In the genomic region with DNA sequence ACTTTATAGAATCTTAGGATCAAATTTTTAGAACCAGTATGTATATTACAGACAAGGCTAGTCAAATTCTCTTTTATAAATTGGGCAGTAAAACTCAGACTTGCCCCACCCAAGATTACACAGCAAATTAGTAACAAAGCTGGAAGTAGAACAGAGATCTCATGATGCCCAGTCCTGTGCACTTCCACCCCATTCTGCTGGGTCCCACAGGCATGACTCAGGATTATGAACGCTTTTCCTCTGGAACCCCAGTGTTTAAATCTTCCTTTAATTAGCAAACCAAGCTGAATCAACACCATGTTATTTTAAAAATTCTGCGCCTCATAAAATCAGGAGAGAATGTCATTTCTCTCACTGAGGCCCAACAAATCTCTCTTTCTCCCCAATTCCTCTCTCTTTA, we compare ENCODE assay signal across 26 cellular contexts. TPM values are rescaled to one million over a fixed set of nuclear protein-coding genes. Genes with fewer than 3 reads are reported as not detected.
DNase-seq lines count a peak whose midpoint lies in the region; ATAC-seq, FAIRE-seq and TF ChIP-seq lines count a peak whose summit lies in the region.
"Had no signal": no experiment of that assay in that cellular context is flagged by ENCODE, and none has a peak within 500 bp of the region (broad histone marks: within the 10 kb centered on the region; RNA-seq: fewer than 3 reads in every experiment).

No MANE protein-coding gene starts in this region.

- H3K9me1 ChIP-seq in endothelial cell of umbilical vein (replicated peaks; ENCODE audit: control insufficient read depth, extremely low read depth, insufficient read depth, low read length) = no peaks in the 10 kb centered on the region

- H2AFZ ChIP-seq in endothelial cell of umbilical vein (ENCODE audit: low read depth, low read length) = peak overlapping the region; percentile 33

- no peak overlapping the region for H3K9ac ChIP-seq in endothelial cell of umbilical vein (replicated peaks; ENCODE audit: extremely low read depth, insufficient read depth, low read length)
- H3K9ac ChIP-seq: SK-N-SH had no signal

- H4K20me1 ChIP-seq in endothelial cell of umbilical vein (replicated peaks; ENCODE audit: control insufficient read depth, extremely low read depth, insufficient read depth, low read length) = no peaks in the 10 kb centered on the region

- peak overlapping the region; percentile 84 for H3K27ac Mint-ChIP-seq in HFFc6
- H3K27ac Mint-ChIP-seq: CD14-positive monocyte, nephron had no signal

- H3K27me3 Mint-ChIP-seq in HFFc6 (ENCODE audit: insufficient read depth) = no peaks in the 10 kb centered on the region

- no peak for TF ChIP-seq POLR2A in endothelial cell of umbilical vein (IDR thresholded peaks at IDR 0.05; ENCODE audit: low read depth, low read length)

- H3K4me3 ChIP-seq in AG10803 (ENCODE audit: low read length) (no peak overlapping the region), endothelial cell of umbilical vein (replicated peaks in 1 of 3; ENCODE audit: insufficient read depth in 1 of 3, low read depth in 1 of 3, low read length in 3 of 3) (no peak overlapping the region)
- H3K4me3 ChIP-seq: cardiac muscle cell, left lung, Peyer's patch had no signal

- peak; percentile 60 for DNase-seq in AG10803 (ENCODE audit: low read depth)
- DNase-seq in HFFc6 = peak; percentile 37
- DNase-seq in endothelial cell of umbilical vein (ENCODE audit: low read depth, low spot score) = no peak
- no peak for DNase-seq in left colon
- no peak for DNase-seq in NCI-H1417 (lab: John Stamatoyannopoulos, UW)
- DNase-seq in epidermal melanocyte (ENCODE audit: insufficient read length, low spot score) = no peak
- DNase-seq in NCI-H2196 (lab: John Stamatoyannopoulos, UW; ENCODE audit: unreplicated experiment) = no peak
- DNase-seq: ACHN; activated effector memory CD4-positive, alpha-beta T cell treated with Interleukin-2 at 50 U/mL for 16 hours; dermis blood vessel endothelial cell; left lung; midbrain; NCI-H1048; NCI-H2029; NCI-H446 treated with DMSO at 0.1 percent for 48 hours; Peyer's patch; SK-N-SH; small intestine; WERI-Rb-1 had no signal

- no peak overlapping the region for H3K4me2 ChIP-seq in endothelial cell of umbilical vein (ENCODE audit: insufficient read depth, low read length)
- H3K4me2 ChIP-seq: SK-N-SH had no signal

- H3K4me1 Mint-ChIP-seq in HFFc6 (ENCODE audit: low read depth) = peaks cover 64% of the 10 kb centered on the region
- H3K4me1 Mint-ChIP-seq: CD14-positive monocyte had no signal

- H3K4me1 ChIP-seq in endothelial cell of umbilical vein (ENCODE audit: control insufficient read depth, extremely low read depth, insufficient read depth, low read length) = peaks cover 16% of the 10 kb centered on the region
- H3K4me1 ChIP-seq: left lung, Peyer's patch had no signal

- no peak for FAIRE-seq in endothelial cell of umbilical vein (lab: Jason Lieb, UNC)
- FAIRE-seq: GM19239, HTR-8/SVneo, small intestine had no signal

- H3K79me2 ChIP-seq in endothelial cell of umbilical vein (ENCODE audit: control insufficient read depth, insufficient read depth, low read length) = no peaks in the 10 kb centered on the region

- dilution Hi-C loops in endothelial cell of umbilical vein (cut with MboI; ENCODE audit: extremely low pct_ligation_motif_present, low sequenced_read_pairs) = no loop called here

- no peak overlapping the region for H3K27ac ChIP-seq in endothelial cell of umbilical vein (ENCODE audit: insufficient read depth, low read depth, low read length)
- H3K27ac ChIP-seq: cardiac muscle cell, left lung, Peyer's patch, WERI-Rb-1 had no signal

- no peaks in the 10 kb centered on the region for H3K36me3 ChIP-seq in endothelial cell of umbilical vein (ENCODE audit: control insufficient read depth in 2 of 2, extremely low read depth in 1 of 2, insufficient read depth in 2 of 2, low read length in 2 of 2)
- H3K36me3 ChIP-seq: cardiac muscle cell, left lung, Peyer's patch, WERI-Rb-1 had no signal

- no peaks in the 10 kb centered on the region for H3K9me3 Mint-ChIP-seq in HFFc6
- H3K9me3 Mint-ChIP-seq: nephron had no signal

- peak; percentile 45 for ATAC-seq in left colon
- no peak for ATAC-seq in HG03571 (IDR thresholded peaks at IDR 0.05; ENCODE audit: unreplicated experiment)
- ATAC-seq: left lung had no signal

- peak overlapping the region; percentile 21; the same call in 1 of the 2 replicates for H3K4me3 Mint-ChIP-seq in HFFc6
- H3K4me3 Mint-ChIP-seq: CD14-positive monocyte, nephron had no signal

- BruUV-seq in endothelial cell of umbilical vein (replicated peaks; lab: Mats Ljungman, UMichigan) = no TSS peak

- no peaks in the 10 kb centered on the region for H3K36me3 Mint-ChIP-seq in HFFc6 (ENCODE audit: low read depth)
- H3K36me3 Mint-ChIP-seq: CD14-positive monocyte had no signal

- H3K9me3 ChIP-seq in endothelial cell of umbilical vein (replicated peaks; ENCODE audit: control insufficient read depth, insufficient read depth, low read length) = no peaks in the 10 kb centered on the region
- H3K9me3 ChIP-seq: left lung, Peyer's patch, SK-N-SH had no signal

- POLR2A ChIA-PET in endothelial cell of umbilical vein (lab: Charles Lee) = no interaction called here

- no peak for TF ChIP-seq CTCF in AG10803 (conservative IDR thresholded peaks at IDR 0.05; ENCODE audit: low read length)
- TF ChIP-seq CTCF in HFFc6 (IDR thresholded peaks at IDR 0.05) = no peak
- no peak for TF ChIP-seq CTCF in endothelial cell of umbilical vein (IDR thresholded peaks at IDR 0.05; ENCODE audit: extremely low read depth in 1 of 2, insufficient read depth in 1 of 2, low read depth in 1 of 2, low read length in 2 of 2)

- no peaks in the 10 kb centered on the region for H3K27me3 ChIP-seq in endothelial cell of umbilical vein (ENCODE audit: control insufficient read depth in 2 of 2, insufficient read depth in 2 of 2, low read length in 2 of 2)
- H3K27me3 ChIP-seq: cardiac muscle cell, Peyer's patch had no signal

- CTCF ChIA-PET in endothelial cell of umbilical vein (lab: Charles Lee) = no interaction called here

- intact Hi-C loops in endothelial cell of umbilical vein (cut with micrococcal nuclease) (loop anchor here (2.0 kb wide), 1 partner anchor 128 kb away; no protein-coding TSS in a partner anchor), left colon (cut with DNase I, micrococcal nuclease) (no loop called here)

TF ChIP-seq in endothelial cell of umbilical vein, 7 proteins besides CTCF, POLR2A, EP300 and RAD21:
- TF ChIP-seq EZH2 (IDR thresholded peaks at IDR 0.05; ENCODE audit: borderline replicate concordance, low read depth, low read length, severe bottlenecking) (no peak), JUN (IDR thresholded peaks at IDR 0.05; ENCODE audit: borderline replicate concordance, insufficient read depth, insufficient read length, low read depth) (no peak), POLR2AphosphoS5 (IDR thresholded peaks at IDR 0.05; ENCODE audit: insufficient read depth, low read depth, low read length) (no peak), MYC (IDR thresholded peaks at IDR 0.05; ENCODE audit: low read depth, low read length) (no peak), FOS (IDR thresholded peaks at IDR 0.05; ENCODE audit: borderline replicate concordance, insufficient read depth, low read length) (no peak), MAX (IDR thresholded peaks at IDR 0.05; ENCODE audit: insufficient read depth, insufficient read length) (no peak), GATA2 (IDR thresholded peaks at IDR 0.05; ENCODE audit: insufficient read depth, insufficient read length, low read depth, low read length) (no peak)
TF ChIP-seq in endothelial cell of umbilical vein: peak in this region for 0.

RNA-seq across cellular contexts. Expression of gene IL13RA2, which starts 1.5 kb away (rescaled TPM):
- 1 to 10 TPM; 6.6 to 9.5 (median 7.3) TPM for total RNA-seq in HFFc6 (2021; fragmentation: NEBNext Ultra II Directional; extraction: Animal tissue kit (Norgen Biotek cat#: 25700))
- total RNA-seq in endothelial cell of umbilical vein (not detected in 2 replicates), left colon (under 1 TPM; 0.34 to 0.95 TPM)
- polyA plus RNA-seq in endothelial cell of umbilical vein = not detected in 2 replicates
- polyA plus RNA-seq in endothelial cell of umbilical vein (2011; cell fraction: cytosol; rRNA removed) = not detected in 2 replicates
- not detected in 2 replicates for polyA plus RNA-seq in endothelial cell of umbilical vein (2011; cell fraction: nucleus; rRNA removed)
- polyA plus RNA-seq in endothelial cell of umbilical vein (2012) = not detected in 2 replicates
- polyA minus RNA-seq in endothelial cell of umbilical vein = not detected in 2 replicates
- polyA minus RNA-seq in endothelial cell of umbilical vein (2011; cell fraction: cytosol; rRNA and poly(A)+ RNA removed) = not detected
- polyA minus RNA-seq in endothelial cell of umbilical vein (2011; cell fraction: nucleus; rRNA and poly(A)+ RNA removed) = not detected in 2 replicates
- total RNA-seq: cardiac muscle cell; Peyer's patch; T-helper 2 cell treated with Interferon-gamma antibody and Interleukin-4, amounts not matched to agents 100 ng/mL and 5 ng/mL, for 36 hours had no signal
- polyA plus RNA-seq: cardiac muscle cell, CD14-positive monocyte had no signal

Comparison
In these comparisons a context has a peak if more than half of its experiments do, and no peak if none do; other contexts are left out.
1. DNase-seq: peak in AG10803 (single experiment) and HFFc6 (single experiment); none in endothelial cell of umbilical vein (single experiment), left colon (0 of 2), NCI-H1417 (0 of 3), epidermal melanocyte (single experiment) and NCI-H2196 (single experiment).